In genomic region chr16:58363746-58364393, GRCh38 we compare ENCODE assay signal across 26 cellular contexts. TPM values are rescaled to one million over a fixed set of nuclear protein-coding genes. Genes with fewer than 3 reads are reported as not detected.
DNase-seq lines count a peak whose midpoint lies in the region; ATAC-seq, FAIRE-seq and TF ChIP-seq lines count a peak whose summit lies in the region.
"Had no signal": no experiment of that assay in that cellular context is flagged by ENCODE, and none has a peak within 500 bp of the region (broad histone marks: within the 10 kb centered on the region; RNA-seq: fewer than 3 reads in every experiment).

No MANE protein-coding gene starts in this region.

- no peak overlapping the region for H2BK120ac ChIP-seq in IMR-90 (ENCODE audit: low read depth, low read length)

- peaks cover 2% of the 10 kb centered on the region; the same call in 1 of the 2 replicates for H3K27me3 ChIP-seq in IMR-90 (ENCODE audit: control insufficient read depth, insufficient read depth, low read length)
- H3K27me3 ChIP-seq: BLaER1 treated with 17β-estradiol and CSF1 and Interleukin-3, amounts not matched to agents 10 nM and 100 nM had no signal

- H2AFZ ChIP-seq in IMR-90 (replicated peaks; ENCODE audit: low read length, poor library complexity): peak overlapping the region; percentile 51

- CTCF ChIA-PET in A549 (lab: Yijun Ruan, JAX) (interaction anchor here (1.0 kb wide), 1 partner anchor 10 kb away, joined by 3 read pairs; no protein-coding TSS in a partner anchor), HEK293 (lab: Yijun Ruan, JAX) (no interaction called here), IMR-90 (lab: Yijun Ruan, JAX) (no interaction called here)

- H2BK15ac ChIP-seq in IMR-90 (ENCODE audit: low read depth, low read length): no peak overlapping the region

- WGBS in A549 (ENCODE audit: missing lambda C conversion rate): 56% methylated on average over 3 of the region's 3 CpGs
- WGBS in IMR-90 (ENCODE audit: extremely low coverage in 2 of 2, insufficient read length in 1 of 2), 2 experiments: no CpG with 5 or more reads among the region's 3 CpGs

- TF ChIP-seq POLR2A in A549 (IDR thresholded peaks at IDR 0.05; ENCODE audit: low read length): no peak
- TF ChIP-seq POLR2A in IMR-90 (IDR thresholded peaks at IDR 0.05; ENCODE audit: low read depth, low read length): no peak

- H3K9me1 ChIP-seq in IMR-90 (ENCODE audit: insufficient read depth, low read length): no peaks in the 10 kb centered on the region

- H3K9me3 Mint-ChIP-seq in stimulated activated naive CD8-positive, alpha-beta T cell treated with anti-CD3 and anti-CD28 coated beads, Interleukin-15, amount 100 ng/mL, for 72 hours: peaks cover 18 to 28% of the 10 kb centered on the region in 2 donors

- ATAC-seq in A549: no peak
- no peak for ATAC-seq in IMR-90 (ENCODE audit: low read depth)
- no peak for ATAC-seq in stimulated activated naive CD8-positive, alpha-beta T cell treated with anti-CD3 and anti-CD28 coated beads, Interleukin-15, amount 100 ng/mL, for 72 hours
- no peak for ATAC-seq in GM21576 (IDR thresholded peaks at IDR 0.05; ENCODE audit: unreplicated experiment)
- ATAC-seq: CD8-positive, alpha-beta T cell; GM12878 had no signal

- no peak overlapping the region for H3K4me3 Mint-ChIP-seq in stimulated activated naive CD8-positive, alpha-beta T cell treated with anti-CD3 and anti-CD28 coated beads, Interleukin-15, amount 100 ng/mL, for 72 hours
- H3K4me3 Mint-ChIP-seq: B cell; CD4-positive, alpha-beta T cell; CD8-positive, alpha-beta T cell had no signal

- peaks cover 6% of the 10 kb centered on the region for H3K4me1 Mint-ChIP-seq in stimulated activated naive CD8-positive, alpha-beta T cell treated with anti-CD3 and anti-CD28 coated beads, Interleukin-15, amount 100 ng/mL, for 72 hours
- H3K4me1 Mint-ChIP-seq: B cell had no signal

- no peak overlapping the region for H3K56ac ChIP-seq in IMR-90 (ENCODE audit: extremely low read depth, insufficient read depth, low read length)

- no peak overlapping the region for H4K91ac ChIP-seq in IMR-90 (ENCODE audit: insufficient read depth, low read depth, low read length)

- no peak overlapping the region for H3K23ac ChIP-seq in IMR-90 (ENCODE audit: low read depth, low read length)

- no peak overlapping the region for H3K18ac ChIP-seq in IMR-90 (ENCODE audit: low read depth, low read length)

- H3K27ac ChIP-seq in A549 (no peak overlapping the region), HEK293 (ENCODE audit: extremely low read depth, low read depth, low read length) (no peak overlapping the region), IMR-90 (ENCODE audit: insufficient read depth, low read length) (no peak overlapping the region)
- H3K27ac ChIP-seq: BLaER1 treated with 17β-estradiol and CSF1 and Interleukin-3, amounts not matched to agents 10 nM and 100 nM; C4-2B had no signal

- H4K8ac ChIP-seq in IMR-90 (ENCODE audit: low read depth in 2 of 2, low read length in 2 of 2): no peak overlapping the region

- peak; percentile 23 for FAIRE-seq in A549 (lab: Jason Lieb, UNC)
- FAIRE-seq: A204.1, GM12878, GM12892, GM18507 had no signal

- H4K20me1 ChIP-seq in IMR-90 (ENCODE audit: insufficient read depth, low read length): no peaks in the 10 kb centered on the region
- H4K20me1 ChIP-seq: BLaER1 treated with 17β-estradiol and CSF1 and Interleukin-3, amounts not matched to agents 10 nM and 100 nM had no signal

- in situ Hi-C loops in IMR-90 (cut with MboI; ENCODE audit: low sequenced_read_pairs): no loop called here

- H3K9ac ChIP-seq in IMR-90 (ENCODE audit: low read depth, low read length): no peak overlapping the region
- H3K9ac ChIP-seq: BLaER1 treated with 17β-estradiol and CSF1 and Interleukin-3, amounts not matched to agents 10 nM and 100 nM had no signal

- no TSS peak for BruUV-seq in IMR-90 (replicated peaks; lab: Mats Ljungman, UMichigan)

- H2BK5ac ChIP-seq in IMR-90 (ENCODE audit: low read depth, low read length, poor library complexity, severe bottlenecking): no peak overlapping the region

- H2BK20ac ChIP-seq in IMR-90 (ENCODE audit: low read depth, low read length): no peak overlapping the region

- TF ChIP-seq EP300 in A549 (IDR thresholded peaks at IDR 0.05): no peak

- intact Hi-C loops in IMR-90 (cut with micrococcal nuclease): no loop called here

- POLR2A ChIA-PET in A549 (lab: Yijun Ruan, JAX): no interaction called here
- POLR2A ChIA-PET in HEK293 (lab: Yijun Ruan, JAX): no interaction called here
- POLR2A ChIA-PET in IMR-90 (lab: Charles Lee; ENCODE audit: unreplicated experiment): no interaction called here

- DNase-seq in A549 (ENCODE audit: low read depth in 1 of 2, low spot score in 1 of 2): no peak
- DNase-seq in IMR-90: no peak
- DNase-seq in myocyte (ENCODE audit: low read depth): peak; percentile 66
- no peak for DNase-seq in NCI-H226
- DNase-seq in stimulated activated naive CD8-positive, alpha-beta T cell treated with anti-CD3 and anti-CD28 coated beads, Interleukin-15, amount 100 ng/mL, for 72 hours: no peak
- no peak for DNase-seq in COR-L47 (lab: John Stamatoyannopoulos, UW)
- DNase-seq: 8988T; AML-193; CD4-positive, alpha-beta T cell; CD8-positive, alpha-beta T cell; DMS 273 treated with DMSO at 0.1 percent for 48 hours; DMS153; DMS53; DMS79; DND-41; EL; GDM1 had no signal

- H3K14ac ChIP-seq in IMR-90 (replicated peaks; ENCODE audit: low read depth, low read length): no peak overlapping the region

- H3K4me2 ChIP-seq in A549 (no peak overlapping the region), IMR-90 (ENCODE audit: low read depth, low read length) (no peak overlapping the region)
- H3K4me2 ChIP-seq: BLaER1 treated with 17β-estradiol and CSF1 and Interleukin-3, amounts not matched to agents 10 nM and 100 nM had no signal

- no peak overlapping the region for H3K27ac Mint-ChIP-seq in stimulated activated naive CD8-positive, alpha-beta T cell treated with anti-CD3 and anti-CD28 coated beads, Interleukin-15, amount 100 ng/mL, for 72 hours
- H3K27ac Mint-ChIP-seq: B cell; CD4-positive, alpha-beta T cell; CD8-positive, alpha-beta T cell had no signal

- H3K9me3 ChIP-seq in A549: peaks cover 21% of the 10 kb centered on the region
- no peaks in the 10 kb centered on the region for H3K9me3 ChIP-seq in HEK293 (ENCODE audit: control insufficient read depth, insufficient read depth, low read depth, low read length)
- no peaks in the 10 kb centered on the region for H3K9me3 ChIP-seq in IMR-90 (ENCODE audit: control insufficient read depth, insufficient read depth, low read length)

- H3K27me3 Mint-ChIP-seq in stimulated activated naive CD8-positive, alpha-beta T cell treated with anti-CD3 and anti-CD28 coated beads, Interleukin-15, amount 100 ng/mL, for 72 hours: peaks cover 12% of the 10 kb centered on the region

- H3K36me3 ChIP-seq in HEK293 (ENCODE audit: control insufficient read depth in 2 of 2, insufficient read depth in 1 of 2, low read length in 2 of 2): no peaks in the 10 kb centered on the region
- no peaks in the 10 kb centered on the region for H3K36me3 ChIP-seq in IMR-90 (ENCODE audit: control insufficient read depth, insufficient read depth, low read length)
- H3K36me3 ChIP-seq: BLaER1 treated with 17β-estradiol and CSF1 and Interleukin-3, amounts not matched to agents 10 nM and 100 nM had no signal

- no peaks in the 10 kb centered on the region for H3K79me1 ChIP-seq in IMR-90 (ENCODE audit: low read depth in 1 of 2, low read length in 2 of 2)

- H2AK5ac ChIP-seq in IMR-90 (ENCODE audit: low read depth, low read length): no peak overlapping the region

- no peak overlapping the region for H3K4me3 ChIP-seq in A549
- H3K4me3 ChIP-seq in HEK293 (ENCODE audit: low read depth, low read length): no peak overlapping the region
- H3K4me3 ChIP-seq in IMR-90 (ENCODE audit: insufficient read depth, low read depth, low read length): no peak overlapping the region
- H3K4me3 ChIP-seq: BLaER1 treated with 17β-estradiol and CSF1 and Interleukin-3, amounts not matched to agents 10 nM and 100 nM; GM12878 had no signal

- no peak for TF ChIP-seq RAD21 in A549 (conservative IDR thresholded peaks at IDR 0.05 in 1 of 2, IDR thresholded peaks at IDR 0.05 in 1 of 2)
- no peak for TF ChIP-seq RAD21 in IMR-90 (IDR thresholded peaks at IDR 0.05; ENCODE audit: low read length)

- H3K4me1 ChIP-seq in A549: peaks cover 3% of the 10 kb centered on the region; the same call in 1 of the 3 replicates
- no peaks in the 10 kb centered on the region for H3K4me1 ChIP-seq in HEK293 (ENCODE audit: control insufficient read depth, insufficient read depth, low read length)
- H3K4me1 ChIP-seq in IMR-90 (ENCODE audit: control insufficient read depth, insufficient read depth, low read length): no peaks in the 10 kb centered on the region
- H3K4me1 ChIP-seq: BLaER1 treated with 17β-estradiol and CSF1 and Interleukin-3, amounts not matched to agents 10 nM and 100 nM had no signal

- H4K5ac ChIP-seq in IMR-90 (ENCODE audit: low read depth, low read length): no peak overlapping the region

- TF ChIP-seq CTCF in A549 (IDR thresholded peaks at IDR 0.05): no peak
- no peak for TF ChIP-seq CTCF in HEK293 (tag by site-specific recombination; IDR thresholded peaks at IDR 0.05)
- no peak for TF ChIP-seq CTCF in IMR-90 (conservative IDR thresholded peaks at IDR 0.05; ENCODE audit: low read depth, low read length)

- dilution Hi-C loops in IMR-90 (cut with HindIII; ENCODE audit: low sequenced_read_pairs, unreplicated experiment): no loop called here

- H3K4ac ChIP-seq in IMR-90 (ENCODE audit: low read depth, low read length): no peak overlapping the region

- no peak overlapping the region for H2AK9ac ChIP-seq in IMR-90 (replicated peaks; ENCODE audit: low read depth, low read length, poor library complexity)

TF ChIP-seq in A549, 52 proteins besides CTCF, POLR2A, EP300 and RAD21 (continues in another document):
- no peak for TF ChIP-seq ZC3H11A (IDR thresholded peaks at IDR 0.05)

TF ChIP-seq in HEK293, 187 proteins besides CTCF, POLR2A, EP300 and RAD21 (continues in another document):
- TF ChIP-seq ZNF274 (IDR thresholded peaks at IDR 0.05; ENCODE audit: low read length): no peak
- no peak for TF ChIP-seq ZNF274 (tag by site-specific recombination; IDR thresholded peaks at IDR 0.05; ENCODE audit: borderline replicate concordance)
- no peak for TF ChIP-seq ZFP69B (tag by site-specific recombination; IDR thresholded peaks at IDR 0.05)

RNA-seq across cellular contexts. Expression of gene GINS3, which starts 28.4 kb away (rescaled TPM):
- polyA plus RNA-seq in A549 (2011; rRNA removed): 21.0 and 22.3 TPM in 2 replicates
- polyA plus RNA-seq in A549 (2012; cell fraction: cytosol; rRNA removed): 15.9 and 18.5 TPM in 2 replicates
- polyA plus RNA-seq in A549 (2012; cell fraction: nucleus; rRNA removed): 10.8 and 12.8 TPM in 2 replicates
- polyA plus RNA-seq in A549 (2017; fragmentation: RNase III; extraction: RNeasy Plus Mini Kit Qiagen cat#74134 plus additional on column Dnase treatment): 17.6 to 21.3 TPM (median 19.7 TPM) in 3 replicates
- 14.5 and 14.6 TPM in 2 replicates for polyA minus RNA-seq in A549 (2011; rRNA and poly(A)+ RNA removed)
- 5.0 and 5.4 TPM in 2 replicates for total RNA-seq in IMR-90 (2012; rRNA removed)
- 5.2 and 5.3 TPM in 2 replicates for polyA plus RNA-seq in IMR-90 (2012; rRNA removed)
- 2.4 and 2.7 TPM in 2 replicates for polyA plus RNA-seq in IMR-90 (2012; cell fraction: cytosol; rRNA removed)
- polyA plus RNA-seq in IMR-90 (2012; cell fraction: nucleus; rRNA removed; ENCODE audit: low replicate concordance): 1.4 and 2.9 TPM in 2 replicates
- 3.6 and 5.9 TPM in 2 replicates for total RNA-seq in myocyte
- polyA plus RNA-seq in myocyte (2012): 2.3 TPM
